Comparison of ENCODE assay signal across 8 cellular contexts in the genomic region with DNA sequence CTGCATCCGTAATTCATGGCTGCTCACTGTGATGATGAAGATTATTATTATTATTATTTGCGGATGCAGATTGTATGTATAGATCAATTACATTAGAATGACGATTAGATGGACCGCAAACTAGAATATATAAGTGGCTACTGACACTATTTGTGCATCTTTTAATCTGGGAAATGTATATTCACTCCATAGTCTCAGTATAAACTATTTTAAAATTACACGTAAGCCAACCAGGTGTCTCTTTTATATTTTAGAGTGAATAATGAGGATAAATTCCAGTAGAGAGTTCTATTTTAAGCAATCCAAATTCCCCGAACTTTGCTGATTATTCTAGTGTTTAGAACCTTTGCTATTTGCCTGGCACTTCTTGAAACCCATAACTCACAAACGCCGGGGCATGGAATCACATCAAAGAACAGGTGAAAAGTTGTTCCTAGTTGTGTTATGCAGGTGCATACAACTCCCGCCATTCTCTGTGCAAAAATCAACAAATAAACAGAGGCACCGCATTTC. TPM values are rescaled to one million over a fixed set of nuclear protein-coding genes. Genes with fewer than 3 reads are reported as not detected.
DNase-seq lines count a peak whose midpoint lies in the region; ATAC-seq and TF ChIP-seq lines count a peak whose summit lies in the region.

No MANE protein-coding gene starts in this region.

- H3K36me3 Mint-ChIP-seq in nephron (ENCODE audit: low read depth) = peaks cover 13% of the 10 kb centered on the region

- H4K20me1 ChIP-seq in Karpas-422 (ENCODE audit: insufficient read depth, low read depth, low read length) = no peaks in the 10 kb centered on the region; the same call in 1 of the 2 replicates

- H3K4me1 Mint-ChIP-seq in nephron = peaks cover 23% of the 10 kb centered on the region

- H3K4me3 ChIP-seq in BJ (ENCODE audit: low read depth, low read length) = peak overlapping the region; percentile 37
- H3K4me3 ChIP-seq in Karpas-422 (ENCODE audit: low read length) = peak overlapping the region; percentile 93
- peak overlapping the region; percentile 58 for H3K4me3 ChIP-seq in choroid plexus epithelial cell (ENCODE audit: low read depth, low read length)

- H3K9me2 ChIP-seq in Karpas-422 (replicated peaks; ENCODE audit: insufficient read depth, low read length) = no peaks in the 10 kb centered on the region

- DNase-seq in BJ (ENCODE audit: low read depth) (no peak), Karpas-422 (peak; percentile 46), choroid plexus epithelial cell (ENCODE audit: low read depth) (no peak), SIG-M5 (lab: John Stamatoyannopoulos, UW) (no peak), T1000 (lab: John Stamatoyannopoulos, UW) (no peak), NCI-H2107 treated with DMSO at 0.1 percent for 48 hours (lab: John Stamatoyannopoulos, UW; ENCODE audit: unreplicated experiment) (no peak)

- TF ChIP-seq CTCF in BJ (IDR thresholded peaks at IDR 0.05; ENCODE audit: insufficient read depth, low read depth, low read length) = no peak
- TF ChIP-seq CTCF in choroid plexus epithelial cell (conservative IDR thresholded peaks at IDR 0.05; ENCODE audit: low read depth, low read length) = no peak
- no peak for TF ChIP-seq CTCF in nephron (IDR thresholded peaks at IDR 0.05; ENCODE audit: unreplicated experiment in 3 of 3)

- no peak overlapping the region for H3K27ac ChIP-seq in Karpas-422 (ENCODE audit: low read length)

- peaks cover 22% of the 10 kb centered on the region for H3K4me1 ChIP-seq in Karpas-422 (ENCODE audit: low read length)

- peaks cover 24% of the 10 kb centered on the region for H3K79me2 ChIP-seq in Karpas-422 (ENCODE audit: low read length)

- peak overlapping the region; percentile 69 for H2AFZ ChIP-seq in Karpas-422 (ENCODE audit: low read length)

- H3K9me3 Mint-ChIP-seq in nephron = no peaks in the 10 kb centered on the region

- H3K4me2 ChIP-seq in Karpas-422 (ENCODE audit: low read depth, low read length, poor library complexity, severe bottlenecking) = peak overlapping the region; percentile 83

- CTCF ChIA-PET in BJ (lab: Yijun Ruan, JAX) = interaction anchor here (1.1 to 1.2 kb wide), 2 partner anchors 30 to 37 kb away, joined by 3 read pairs; no protein-coding TSS in a partner anchor

- POLR2A ChIA-PET in BJ (lab: Charles Lee) = interaction anchor here (0.6 kb wide), 6 partner anchors 10 to 609 kb away, joined by 5 to 10 read pairs (median 8); no protein-coding TSS in a partner anchor

- H3K36me3 ChIP-seq in BJ (ENCODE audit: control insufficient read depth, insufficient read depth, low read length) (no peaks in the 10 kb centered on the region), Karpas-422 (ENCODE audit: insufficient read depth, low read length) (peaks cover 20% of the 10 kb centered on the region)

- ATAC-seq in GM21390 (IDR thresholded peaks at IDR 0.05; ENCODE audit: unreplicated experiment) = no peak

- peak overlapping the region; percentile 97 to 99 (median 98) for H3K27ac Mint-ChIP-seq in nephron

- H3K4me3 Mint-ChIP-seq in nephron = peak overlapping the region; percentile 92 to 98 (median 95)

- no peaks in the 10 kb centered on the region for H3K27me3 Mint-ChIP-seq in nephron (ENCODE audit: low read depth)

- H3K27me3 ChIP-seq in BJ (ENCODE audit: control insufficient read depth, insufficient read depth, low read length) (peaks cover 1% of the 10 kb centered on the region; the same call in 1 of the 2 replicates), Karpas-422 (ENCODE audit: low read length) (no peaks in the 10 kb centered on the region)

- H3K9ac ChIP-seq in Karpas-422 (ENCODE audit: low read length) = peak overlapping the region; percentile 62

- H3K9me3 ChIP-seq in Karpas-422 (ENCODE audit: low read length) = no peaks in the 10 kb centered on the region

RNA-seq across cellular contexts. Expression of gene ING3, which starts 0.5 kb away (rescaled TPM):
- polyA plus RNA-seq in BJ (2011; rRNA removed) = 4.4 and 8.4 TPM in 2 replicates
- 3.1 and 6.5 TPM in 2 replicates for polyA minus RNA-seq in BJ (2011; rRNA and poly(A)+ RNA removed)
- total RNA-seq in Karpas-422 (2014; rRNA removed; shearing (Covaris generic); ENCODE audit: low replicate concordance) = 8.7 and 20.2 TPM in 2 replicates

RNA-seq across cellular contexts. Expression of gene CPED1, which starts 38.4 kb away (rescaled TPM):
- polyA plus RNA-seq in BJ (2011; rRNA removed) = 18.3 and 22.0 TPM in 2 replicates
- polyA minus RNA-seq in BJ (2011; rRNA and poly(A)+ RNA removed) = 34.9 and 35.6 TPM in 2 replicates
- 0.04 and 1.2 TPM in 2 replicates for total RNA-seq in Karpas-422 (2014; rRNA removed; shearing (Covaris generic); ENCODE audit: low replicate concordance)

Comparison
In these comparisons a context has a peak if more than half of its experiments do, and no peak if none do; other contexts are left out.
1. H3K4me3 ChIP-seq: peak in every context shown above with its lines; median percentile 93 in Karpas-422; 58 in choroid plexus epithelial cell; 37 in BJ.